ENCODE assay signal across 22 cellular contexts in the genomic region with DNA sequence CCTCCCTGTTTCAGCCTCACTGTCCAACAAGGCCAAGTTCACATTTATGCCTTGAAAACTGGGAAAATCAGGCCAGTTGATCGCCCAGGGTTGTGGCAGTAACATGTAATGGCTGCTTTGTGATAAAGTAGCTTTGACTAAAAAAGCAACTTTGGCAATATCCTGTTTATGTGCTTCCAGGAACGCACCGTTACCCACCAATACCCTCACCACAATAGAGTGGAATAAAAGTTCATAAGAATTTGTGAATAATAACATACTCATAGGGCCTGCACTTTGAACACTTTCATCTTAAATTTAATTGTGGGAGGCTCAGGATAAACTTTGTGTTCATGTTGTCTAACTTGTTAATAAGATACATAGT.
DNase-seq lines count a peak whose midpoint lies in the region; ATAC-seq and TF ChIP-seq lines count a peak whose summit lies in the region.
"Had no signal": no experiment of that assay in that cellular context is flagged by ENCODE, and none has a peak within 500 bp of the region (broad histone marks: within the 10 kb centered on the region; RNA-seq: fewer than 3 reads in every experiment).

No MANE protein-coding gene starts in this region.

- H3K36me3 Mint-ChIP-seq in activated naive CD4-positive, alpha-beta T cell treated with anti-CD3 and anti-CD28 coated beads for 36 hours (ENCODE audit: low read depth): no peaks in the 10 kb centered on the region
- no peaks in the 10 kb centered on the region for H3K36me3 Mint-ChIP-seq in activated CD4-positive, alpha-beta memory T cell treated with anti-CD3 and anti-CD28 coated beads for 36 hours
- H3K36me3 Mint-ChIP-seq: CD4-positive, alpha-beta memory T cell had no signal

- no peak for ATAC-seq in HG02759 (IDR thresholded peaks at IDR 0.05; ENCODE audit: unreplicated experiment)
- ATAC-seq: HepG2 had no signal

- no peak overlapping the region for H2AFZ ChIP-seq in mesenchymal stem cell (ENCODE audit: low read depth, low read length)

- H3K4me1 Mint-ChIP-seq in activated naive CD4-positive, alpha-beta T cell treated with anti-CD3 and anti-CD28 coated beads for 36 hours (ENCODE audit: low read depth): peaks cover 14% of the 10 kb centered on the region
- H3K4me1 Mint-ChIP-seq in activated CD4-positive, alpha-beta memory T cell treated with anti-CD3 and anti-CD28 coated beads for 36 hours (ENCODE audit: low read depth): peaks cover 12% of the 10 kb centered on the region

- no peak overlapping the region for H3K27ac ChIP-seq in mesenchymal stem cell (ENCODE audit: low read length, poor library complexity, severe bottlenecking)
- H3K27ac ChIP-seq in stomach: peak overlapping the region in 3 of 5 donors; percentile 28 to 76 (median 69)
- H3K27ac ChIP-seq in WERI-Rb-1: no peak overlapping the region
- H3K27ac ChIP-seq: adrenal gland, foreskin keratinocyte, SJCRH30, spleen had no signal

- H2AK5ac ChIP-seq in mesenchymal stem cell (ENCODE audit: low read length, severe bottlenecking): no peak overlapping the region

- H3K4me1 ChIP-seq in mesenchymal stem cell (ENCODE audit: control insufficient read depth, insufficient read depth, low read depth, low read length) (peaks cover 18% of the 10 kb centered on the region), stomach (peaks cover 24 to 41% (median 28%) of the 10 kb centered on the region in 4 donors)

- no peaks in the 10 kb centered on the region for H3K36me3 ChIP-seq in mesenchymal stem cell (ENCODE audit: control insufficient read depth in 1 of 2, insufficient read depth in 2 of 2, low read depth in 1 of 2, low read length in 2 of 2)
- no peaks in the 10 kb centered on the region for H3K36me3 ChIP-seq in stomach
- no peaks in the 10 kb centered on the region for H3K36me3 ChIP-seq in WERI-Rb-1
- H3K36me3 ChIP-seq: adrenal gland, MG63, SJCRH30, spleen had no signal

- POLR2A ChIA-PET in activated CD4-positive, alpha-beta memory T cell treated with anti-CD3 and anti-CD28 coated beads for 36 hours (lab: Charles Lee): no interaction called here

- H3K27ac Mint-ChIP-seq in activated naive CD4-positive, alpha-beta T cell treated with anti-CD3 and anti-CD28 coated beads for 36 hours: peak overlapping the region; percentile 53
- H3K27ac Mint-ChIP-seq in activated CD4-positive, alpha-beta memory T cell treated with anti-CD3 and anti-CD28 coated beads for 36 hours: peak overlapping the region; percentile 78
- H3K27ac Mint-ChIP-seq: dendritic cell treated with granulocyte-macrophage colony-stimulating factor and Interleukin-4, amounts not matched to agents 40 ng/mL and 50 ng/mL, for 4 days had no signal

- H3K23ac ChIP-seq in mesenchymal stem cell (ENCODE audit: low read length in 2 of 2): no peak overlapping the region

- H2BK120ac ChIP-seq in mesenchymal stem cell (ENCODE audit: low read depth, low read length): peak overlapping the region; percentile 2

- TF ChIP-seq EP300 in stomach (IDR thresholded peaks at IDR 0.05): no peak

- H4K91ac ChIP-seq in mesenchymal stem cell (ENCODE audit: low read length): no peak overlapping the region

- TF ChIP-seq CTCF in stomach (IDR thresholded peaks at IDR 0.05) (no peak), WERI-Rb-1 (IDR thresholded peaks at IDR 0.05; ENCODE audit: low read depth, low read length) (no peak)

- H3K27me3 ChIP-seq in mesenchymal stem cell (ENCODE audit: control insufficient read depth in 1 of 2, insufficient read depth in 1 of 2, low read length in 2 of 2) (no peaks in the 10 kb centered on the region), stomach (no peaks in the 10 kb centered on the region), WERI-Rb-1 (ENCODE audit: insufficient read depth, low read depth, severe bottlenecking) (no peaks in the 10 kb centered on the region)
- H3K27me3 ChIP-seq: adrenal gland, foreskin keratinocyte, MG63, SJCRH30 had no signal

- H4K8ac ChIP-seq in mesenchymal stem cell (ENCODE audit: low read length): no peak overlapping the region

- peak overlapping the region in 1 of 2 experiments; percentile 40 for H3K18ac ChIP-seq in mesenchymal stem cell (ENCODE audit: low read depth in 1 of 2, low read length in 2 of 2)

- CTCF ChIA-PET in activated naive CD4-positive, alpha-beta T cell treated with anti-CD3 and anti-CD28 coated beads for 36 hours (lab: Charles Lee): interaction anchor here (0.5 to 1.5 kb wide), 3 partner anchors 9 to 226 kb away, joined by 3 to 4 read pairs (median 3); no protein-coding TSS in a partner anchor
- CTCF ChIA-PET in activated CD4-positive, alpha-beta memory T cell treated with anti-CD3 and anti-CD28 coated beads for 36 hours (lab: Charles Lee): interaction anchor here (3.6 kb wide), 1 partner anchor 19 kb away, joined by 18 read pairs; no protein-coding TSS in a partner anchor

- peak; percentile 32 for DNase-seq in activated naive CD4-positive, alpha-beta T cell treated with anti-CD3 and anti-CD28 coated beads for 36 hours
- no peak for DNase-seq in activated naive CD4-positive, alpha-beta T cell treated with Interleukin-2 at 50 U/mL for 16 hours
- DNase-seq in activated CD4-positive, alpha-beta memory T cell treated with anti-CD3 and anti-CD28 coated beads for 36 hours: no peak
- DNase-seq in mesenchymal stem cell (no peak), stomach (no peak), WERI-Rb-1 (no peak)
- no peak for DNase-seq in NK-92 treated with Interleukin-12 subunit alpha and Interleukin-12 subunit beta, amount 100 ng/mL, for 24 hours (lab: John Stamatoyannopoulos, UW)
- DNase-seq: adrenal gland; CD4-positive, alpha-beta memory T cell; DMS79; foreskin keratinocyte; H9; kidney; MG63; NCI-H187; NCI-H2227 treated with DMSO at 0.1 percent for 48 hours; SJCRH30; spleen; stimulated activated CD4-positive, alpha-beta T cell treated with anti-CD3 and anti-CD28 coated beads, Interleukin-4, amount 100 ng/mL, for 4 hours had no signal

- H3K79me1 ChIP-seq in mesenchymal stem cell (replicated peaks; ENCODE audit: low read length, poor library complexity, severe bottlenecking): no peaks in the 10 kb centered on the region

- no peak overlapping the region for H2BK5ac ChIP-seq in mesenchymal stem cell (ENCODE audit: low read depth, low read length, poor library complexity, severe bottlenecking)

- H3K4me2 ChIP-seq in mesenchymal stem cell (ENCODE audit: low read length, poor library complexity, severe bottlenecking): no peak overlapping the region

- no CpG with 5 or more reads among the region's 3 CpGs for WGBS in mesenchymal stem cell
- 65 to 93% (median 89%) methylated on average over 3 of the region's 3 CpGs for WGBS in stomach, 5 donors

- no peak overlapping the region for H2BK12ac ChIP-seq in mesenchymal stem cell (ENCODE audit: low read length in 2 of 2)

- H2BK15ac ChIP-seq in mesenchymal stem cell (ENCODE audit: low read depth, poor library complexity, severe bottlenecking): no peak overlapping the region

- no peak overlapping the region for H3K9ac ChIP-seq in mesenchymal stem cell (ENCODE audit: low read length)

- no peak overlapping the region for H3K4me3 ChIP-seq in mesenchymal stem cell (ENCODE audit: insufficient read depth in 1 of 2, low read depth in 1 of 2, low read length in 2 of 2)
- H3K4me3 ChIP-seq in stomach: no peak overlapping the region
- H3K4me3 ChIP-seq in WERI-Rb-1 (ENCODE audit: low read depth, low read length): no peak overlapping the region
- H3K4me3 ChIP-seq: adrenal gland, MG63, SJCRH30, spleen had no signal

- no peak overlapping the region for H3K14ac ChIP-seq in mesenchymal stem cell (ENCODE audit: low read length in 2 of 2)

- intact Hi-C loops in activated naive CD4-positive, alpha-beta T cell treated with anti-CD3 and anti-CD28 coated beads for 36 hours (cut with micrococcal nuclease): no loop called here
- intact Hi-C loops in activated CD4-positive, alpha-beta memory T cell treated with anti-CD3 and anti-CD28 coated beads for 36 hours (cut with micrococcal nuclease): no loop called here
- intact Hi-C loops in stomach (cut with DNase I; ENCODE audit: low total_unique reads): no loop called here

- H3K4me3 Mint-ChIP-seq in activated naive CD4-positive, alpha-beta T cell treated with anti-CD3 and anti-CD28 coated beads for 36 hours: no peak overlapping the region
- peak overlapping the region; percentile 21 for H3K4me3 Mint-ChIP-seq in activated CD4-positive, alpha-beta memory T cell treated with anti-CD3 and anti-CD28 coated beads for 36 hours
- H3K4me3 Mint-ChIP-seq: CD4-positive, alpha-beta memory T cell; dendritic cell treated with granulocyte-macrophage colony-stimulating factor and Interleukin-4, amounts not matched to agents 40 ng/mL and 50 ng/mL, for 4 days; H9 had no signal

- H3K27me3 Mint-ChIP-seq in activated naive CD4-positive, alpha-beta T cell treated with anti-CD3 and anti-CD28 coated beads for 36 hours (ENCODE audit: low read depth): peaks cover 6% of the 10 kb centered on the region
- H3K27me3 Mint-ChIP-seq in activated CD4-positive, alpha-beta memory T cell treated with anti-CD3 and anti-CD28 coated beads for 36 hours: peaks cover 10% of the 10 kb centered on the region

- H3K9me3 Mint-ChIP-seq in activated naive CD4-positive, alpha-beta T cell treated with anti-CD3 and anti-CD28 coated beads for 36 hours: peaks cover 2% of the 10 kb centered on the region
- no peaks in the 10 kb centered on the region for H3K9me3 Mint-ChIP-seq in activated CD4-positive, alpha-beta memory T cell treated with anti-CD3 and anti-CD28 coated beads for 36 hours
- H3K9me3 Mint-ChIP-seq: dendritic cell treated with granulocyte-macrophage colony-stimulating factor and Interleukin-4, amounts not matched to agents 40 ng/mL and 50 ng/mL, for 4 days had no signal

- no peak for TF ChIP-seq POLR2A in stomach (IDR thresholded peaks at IDR 0.05)

- no peaks in the 10 kb centered on the region for H3K9me3 ChIP-seq in mesenchymal stem cell (ENCODE audit: control insufficient read depth, low read length)
- no peaks in the 10 kb centered on the region for H3K9me3 ChIP-seq in stomach
- H3K9me3 ChIP-seq in WERI-Rb-1 (ENCODE audit: severe bottlenecking): no peaks in the 10 kb centered on the region
- H3K9me3 ChIP-seq: adrenal gland, MG63, SJCRH30 had no signal

- H3K4ac ChIP-seq in mesenchymal stem cell (ENCODE audit: low read depth in 1 of 2, low read length in 2 of 2): peak overlapping the region in 1 of 2 experiments; percentile 74

Comparison
In these comparisons a context has a peak if more than half of its experiments do, and no peak if none do; other contexts are left out.
1. H3K27ac ChIP-seq: peak in stomach (3 of 5); none in mesenchymal stem cell (single experiment) and WERI-Rb-1 (single experiment).